ENCODE assay signal across 18 cellular contexts in genomic region chr4:66639361-66639760, GRCh38.
DNase-seq lines count a peak whose midpoint lies in the region; ATAC-seq, FAIRE-seq and TF ChIP-seq lines count a peak whose summit lies in the region.
"Had no signal": no experiment of that assay in that cellular context is flagged by ENCODE, and none has a peak within 500 bp of the region (broad histone marks: within the 10 kb centered on the region; RNA-seq: fewer than 3 reads in every experiment).

No MANE protein-coding gene starts in this region.

- DNase-seq in NCI-H128 (lab: John Stamatoyannopoulos, UW; ENCODE audit: unreplicated experiment): peak; percentile 5
- peak; percentile 56 for DNase-seq in adipocyte (ENCODE audit: low read depth)
- DNase-seq in myocyte (ENCODE audit: low read depth): peak; percentile 72
- no peak for DNase-seq in urothelium cell line (ENCODE audit: low spot score)
- no peak for DNase-seq in spleen
- no peak for DNase-seq in aorta
- DNase-seq in trophoblast cell: no peak
- DNase-seq: activated CD4-positive, alpha-beta T cell treated with anti-CD3 and anti-CD28 coated beads, Interleukin-2, amount 50 U/mL, for 48 hours; activated naive CD4-positive, alpha-beta T cell; activated T-cell treated with anti-CD3 and anti-CD28 coated beads for 4 hours; colonic mucosa; H7; IMR-90; left ventricle myocardium superior; stimulated activated CD4-positive, alpha-beta T cell treated with anti-CD3 and anti-CD28 coated beads, Interleukin-2, amount 100 ng/mL, for 48 hours; WERI-Rb-1 had no signal

- intact Hi-C loops in spleen (cut with DNase I; ENCODE audit: low total_unique reads): no loop called here
- intact Hi-C loops in aorta (cut with DNase I): no loop called here

- H2AK5ac ChIP-seq in trophoblast cell (ENCODE audit: low read length): no peak overlapping the region

- CTCF ChIA-PET in HEK293 (lab: Yijun Ruan, JAX): interaction anchor here (0.7 kb wide), 1 partner anchor 702 kb away, joined by 4 read pairs; no protein-coding TSS in a partner anchor

- H4K91ac ChIP-seq in trophoblast cell (ENCODE audit: low read depth, low read length): no peak overlapping the region

- no peak overlapping the region for H3K4me3 ChIP-seq in HEK293 (ENCODE audit: low read depth, low read length)
- no peak overlapping the region for H3K4me3 ChIP-seq in adipocyte (ENCODE audit: low read length)
- no peak overlapping the region for H3K4me3 ChIP-seq in spleen
- no peak overlapping the region for H3K4me3 ChIP-seq in aorta (ENCODE audit: low read length in 2 of 2)
- no peak overlapping the region for H3K4me3 ChIP-seq in trophoblast cell (ENCODE audit: low read depth, low read length)
- H3K4me3 ChIP-seq: colonic mucosa had no signal

- H3K9ac ChIP-seq in adipocyte (ENCODE audit: low read length) (no peak overlapping the region), trophoblast cell (ENCODE audit: low read length) (no peak overlapping the region)

- H3K9me3 ChIP-seq in HEK293 (ENCODE audit: control insufficient read depth, insufficient read depth, low read depth, low read length) (no peaks in the 10 kb centered on the region), adipocyte (ENCODE audit: control insufficient read depth, low read length) (no peaks in the 10 kb centered on the region), spleen (no peaks in the 10 kb centered on the region), aorta (ENCODE audit: control insufficient read depth, low read length) (no peaks in the 10 kb centered on the region), trophoblast cell (ENCODE audit: insufficient read depth, low read depth, low read length) (no peaks in the 10 kb centered on the region)
- H3K9me3 ChIP-seq: colonic mucosa had no signal

- no peak overlapping the region for H4K8ac ChIP-seq in trophoblast cell (ENCODE audit: low read depth, low read length)

- H3K27ac ChIP-seq in HEK293 (ENCODE audit: extremely low read depth, low read depth, low read length) (no peak overlapping the region), spleen (no peak overlapping the region), aorta (ENCODE audit: low read depth in 1 of 2, low read length in 2 of 2) (no peak overlapping the region), trophoblast cell (ENCODE audit: low read depth, low read length) (no peak overlapping the region)
- H3K27ac ChIP-seq: colonic mucosa, WERI-Rb-1 had no signal

- H2BK120ac ChIP-seq in trophoblast cell (ENCODE audit: insufficient read depth, low read length, poor library complexity): no peak overlapping the region

- no peak overlapping the region for H3K23ac ChIP-seq in trophoblast cell (ENCODE audit: low read length)

- no peak for FAIRE-seq in urothelium cell line (lab: Jason Lieb, UNC)

- H3K36me3 ChIP-seq in HEK293 (ENCODE audit: control insufficient read depth in 2 of 2, insufficient read depth in 1 of 2, low read length in 2 of 2): no peaks in the 10 kb centered on the region
- no peaks in the 10 kb centered on the region for H3K36me3 ChIP-seq in adipocyte (ENCODE audit: control insufficient read depth, insufficient read depth, low read length, severe bottlenecking)
- no peaks in the 10 kb centered on the region for H3K36me3 ChIP-seq in spleen
- no peaks in the 10 kb centered on the region for H3K36me3 ChIP-seq in aorta (ENCODE audit: control insufficient read depth in 1 of 2, insufficient read depth in 2 of 2, low read length in 1 of 2)
- no peaks in the 10 kb centered on the region for H3K36me3 ChIP-seq in trophoblast cell (ENCODE audit: control insufficient read depth in 1 of 2, insufficient read depth in 2 of 2, low read length in 2 of 2)
- H3K36me3 ChIP-seq: colonic mucosa, WERI-Rb-1 had no signal

- ATAC-seq in aorta (ENCODE audit: low FRiP score): no peak
- ATAC-seq: left ventricle myocardium superior, sciatic nerve had no signal

- no peak for TF ChIP-seq POLR2A in spleen (IDR thresholded peaks at IDR 0.05)

- H2AFZ ChIP-seq in trophoblast cell (ENCODE audit: insufficient read depth, low read length, poor library complexity): no peak overlapping the region

- H3K4ac ChIP-seq in trophoblast cell (ENCODE audit: low read depth, low read length): no peak overlapping the region

- H2BK5ac ChIP-seq in trophoblast cell (ENCODE audit: low read depth, low read length, poor library complexity): no peak overlapping the region

- no peak overlapping the region for H4K12ac ChIP-seq in trophoblast cell (ENCODE audit: low read depth, low read length)

- H3K79me2 ChIP-seq in trophoblast cell (ENCODE audit: control insufficient read depth, insufficient read depth, low read length, poor library complexity): no peaks in the 10 kb centered on the region

- POLR2A ChIA-PET in HEK293 (lab: Yijun Ruan, JAX): no interaction called here

- H3K27me3 ChIP-seq in adipocyte (replicated peaks; ENCODE audit: control insufficient read depth, insufficient read depth, low read length) (no peaks in the 10 kb centered on the region), spleen (replicated peaks in 1 of 7) (no peaks in the 10 kb centered on the region), aorta (ENCODE audit: control insufficient read depth in 1 of 2, insufficient read depth in 2 of 2, low read length in 1 of 2) (no peaks in the 10 kb centered on the region), trophoblast cell (ENCODE audit: insufficient read depth, low read length) (no peaks in the 10 kb centered on the region)
- H3K27me3 ChIP-seq: colonic mucosa had no signal

- H3K14ac ChIP-seq in trophoblast cell (ENCODE audit: low read length): no peak overlapping the region

- no peak overlapping the region for H2BK12ac ChIP-seq in trophoblast cell (ENCODE audit: low read length)

- H3K79me1 ChIP-seq in trophoblast cell (ENCODE audit: low read length): no peaks in the 10 kb centered on the region

- TF ChIP-seq CTCF in HEK293 (tag by site-specific recombination; IDR thresholded peaks at IDR 0.05): no peak
- TF ChIP-seq CTCF in spleen (IDR thresholded peaks at IDR 0.05 in 8 of 11, conservative IDR thresholded peaks at IDR 0.05 in 3 of 11): no peak

- H3K18ac ChIP-seq in trophoblast cell (ENCODE audit: low read length): no peak overlapping the region

- H3K4me1 ChIP-seq in HEK293 (ENCODE audit: control insufficient read depth, insufficient read depth, low read length) (no peaks in the 10 kb centered on the region; the same call in 1 of the 2 replicates), adipocyte (ENCODE audit: control insufficient read depth, insufficient read depth, low read length) (peaks cover 11% of the 10 kb centered on the region), spleen (no peaks in the 10 kb centered on the region), aorta (ENCODE audit: control insufficient read depth in 1 of 2, insufficient read depth in 2 of 2, low read length in 2 of 2) (no peaks in the 10 kb centered on the region), trophoblast cell (ENCODE audit: control insufficient read depth in 1 of 2, insufficient read depth in 2 of 2, low read length in 2 of 2) (no peaks in the 10 kb centered on the region)
- H3K4me1 ChIP-seq: colonic mucosa had no signal

- H3K4me2 ChIP-seq in trophoblast cell (ENCODE audit: low read length): no peak overlapping the region

TF ChIP-seq in HEK293, 187 proteins besides CTCF, POLR2A, EP300 and RAD21 (continues in another document):
- TF ChIP-seq, protein P1, sequence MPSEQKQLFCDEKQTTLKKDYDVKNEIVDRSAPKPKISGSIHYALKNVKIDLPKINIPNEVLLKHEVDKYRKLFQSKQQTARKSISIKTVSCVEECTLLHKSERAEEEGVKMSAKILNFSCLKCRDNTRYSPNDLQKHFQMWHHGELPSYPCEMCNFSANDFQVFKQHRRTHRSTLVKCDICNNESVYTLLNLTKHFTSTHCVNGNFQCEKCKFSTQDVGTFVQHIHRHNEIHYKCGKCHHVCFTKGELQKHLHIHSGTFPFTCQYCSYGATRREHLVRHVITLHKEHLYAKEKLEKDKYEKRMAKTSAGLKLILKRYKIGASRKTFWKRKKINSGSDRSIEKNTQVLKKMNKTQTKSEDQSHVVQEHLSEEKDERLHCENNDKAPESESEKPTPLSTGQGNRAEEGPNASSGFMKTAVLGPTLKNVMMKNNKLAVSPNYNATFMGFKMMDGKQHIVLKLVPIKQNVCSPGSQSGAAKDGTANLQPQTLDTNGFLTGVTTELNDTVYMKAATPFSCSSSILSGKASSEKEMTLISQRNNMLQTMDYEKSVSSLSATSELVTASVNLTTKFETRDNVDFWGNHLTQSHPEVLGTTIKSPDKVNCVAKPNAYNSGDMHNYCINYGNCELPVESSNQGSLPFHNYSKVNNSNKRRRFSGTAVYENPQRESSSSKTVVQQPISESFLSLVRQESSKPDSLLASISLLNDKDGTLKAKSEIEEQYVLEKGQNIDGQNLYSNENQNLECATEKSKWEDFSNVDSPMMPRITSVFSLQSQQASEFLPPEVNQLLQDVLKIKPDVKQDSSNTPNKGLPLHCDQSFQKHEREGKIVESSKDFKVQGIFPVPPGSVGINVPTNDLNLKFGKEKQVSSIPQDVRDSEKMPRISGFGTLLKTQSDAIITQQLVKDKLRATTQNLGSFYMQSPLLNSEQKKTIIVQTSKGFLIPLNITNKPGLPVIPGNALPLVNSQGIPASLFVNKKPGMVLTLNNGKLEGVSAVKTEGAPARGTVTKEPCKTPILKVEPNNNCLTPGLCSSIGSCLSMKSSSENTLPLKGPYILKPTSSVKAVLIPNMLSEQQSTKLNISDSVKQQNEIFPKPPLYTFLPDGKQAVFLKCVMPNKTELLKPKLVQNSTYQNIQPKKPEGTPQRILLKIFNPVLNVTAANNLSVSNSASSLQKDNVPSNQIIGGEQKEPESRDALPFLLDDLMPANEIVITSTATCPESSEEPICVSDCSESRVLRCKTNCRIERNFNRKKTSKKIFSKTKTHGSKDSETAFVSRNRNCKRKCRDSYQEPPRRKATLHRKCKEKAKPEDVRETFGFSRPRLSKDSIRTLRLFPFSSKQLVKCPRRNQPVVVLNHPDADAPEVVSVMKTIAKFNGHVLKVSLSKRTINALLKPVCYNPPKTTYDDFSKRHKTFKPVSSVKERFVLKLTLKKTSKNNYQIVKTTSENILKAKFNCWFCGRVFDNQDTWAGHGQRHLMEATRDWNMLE (tag by site-specific recombination; conservative IDR thresholded peaks at IDR 0.05; ENCODE audit: low read depth): no peak
- TF ChIP-seq ZNF521 (tag by site-specific recombination; IDR thresholded peaks at IDR 0.05) (no peak), ZNF324 (tag by site-specific recombination; IDR thresholded peaks at IDR 0.05) (no peak), ZNF121 (tag by site-specific recombination; IDR thresholded peaks at IDR 0.05) (no peak)

Comparison
In these comparisons a context has a peak if more than half of its experiments do, and no peak if none do; other contexts are left out.
1. DNase-seq: peak in NCI-H128 (single experiment), adipocyte (single experiment) and myocyte (single experiment); none in urothelium cell line (single experiment), spleen (single experiment), aorta (0 of 2) and trophoblast cell (0 of 2).